Comparison of ENCODE assay signal across 8 cellular contexts in the genomic region with DNA sequence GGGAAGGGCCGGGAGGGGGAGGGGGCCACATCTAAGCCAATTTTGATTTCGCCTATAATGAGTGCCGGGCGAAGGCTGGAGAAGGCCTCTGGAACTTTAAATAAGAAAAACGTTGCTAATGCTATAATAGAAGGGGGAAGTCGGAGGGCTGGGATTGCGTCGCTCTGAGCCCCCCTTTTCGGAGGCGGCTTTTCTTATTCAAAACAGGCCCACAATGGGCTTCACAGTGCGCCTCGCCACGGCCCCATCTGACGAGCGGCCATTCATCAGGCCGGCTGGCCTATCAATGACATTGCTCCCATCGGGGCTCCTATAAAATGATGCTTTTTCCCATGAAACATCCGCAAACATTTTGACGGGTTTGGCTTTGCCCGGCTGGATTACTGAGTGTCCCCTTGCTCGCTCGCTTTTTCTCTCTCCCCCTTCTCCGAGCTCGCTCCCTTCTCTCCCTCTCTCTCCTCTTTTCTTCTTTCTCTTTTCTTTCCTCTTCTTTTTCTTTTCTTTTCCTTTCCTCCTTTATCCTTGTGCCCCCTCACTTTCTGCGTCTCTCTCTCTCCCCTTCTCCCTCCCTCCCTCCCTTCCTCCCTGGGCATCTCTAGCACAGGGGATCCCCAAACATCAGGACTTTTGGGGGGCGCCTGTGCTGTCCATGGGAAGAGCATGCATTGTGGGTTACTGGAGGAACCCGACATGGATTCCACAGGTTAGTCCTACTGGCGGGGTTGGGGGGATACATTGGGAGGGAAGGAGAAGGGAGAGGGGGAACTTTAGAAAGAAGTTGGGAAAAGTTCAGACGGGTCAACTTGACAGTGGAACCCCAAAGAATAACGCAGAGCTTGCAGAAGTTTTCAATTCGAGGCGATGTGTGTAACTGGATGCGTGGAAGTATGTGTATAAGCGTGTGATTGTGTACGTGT. TPM values are rescaled to one million over a fixed set of nuclear protein-coding genes. Genes with fewer than 3 reads are reported as not detected.
DNase-seq lines count a peak whose midpoint lies in the region; ATAC-seq lines count a peak whose summit lies in the region.

A gene (plus strand): TSS at position 344 of the 917 bp plus-strand sequence. CDS start 317 bp downstream, at position 661.

- in situ Hi-C loops in GM23248 (cut with MboI) = no loop called here

- intact Hi-C loops in right cardiac atrium (cut with DNase I) = no loop called here

- no peaks in the 10 kb centered on the region for H3K9me2 ChIP-seq in GM23248 (ENCODE audit: insufficient read depth)

- peaks cover 86% of the 10 kb centered on the region for H3K27me3 Mint-ChIP-seq in T-helper 17 cell

- H3K9me3 ChIP-seq in GM23248 (ENCODE audit: low read depth) (no peaks in the 10 kb centered on the region), T-helper 17 cell (ENCODE audit: control insufficient read depth, low read length, poor library complexity, severe bottlenecking) (no peaks in the 10 kb centered on the region), right cardiac atrium (ENCODE audit: control insufficient read depth, low read length) (no peaks in the 10 kb centered on the region)

- peaks cover 20% of the 10 kb centered on the region for H3K4me1 Mint-ChIP-seq in T-helper 17 cell

- H4K20me1 ChIP-seq in GM23248 (ENCODE audit: insufficient read depth) = no peaks in the 10 kb centered on the region

- no peaks in the 10 kb centered on the region for H3K36me3 ChIP-seq in GM23248 (ENCODE audit: low read depth)

- peak within 1 kb of the TSS; percentile 19 for H3K27ac Mint-ChIP-seq in T-helper 17 cell

- ATAC-seq in T-helper 17 cell = no peak
- ATAC-seq in right cardiac atrium = no peak
- ATAC-seq in GM18858 (IDR thresholded peaks at IDR 0.05; ENCODE audit: unreplicated experiment) = no peak
- ATAC-seq in HG03095 (IDR thresholded peaks at IDR 0.05; ENCODE audit: unreplicated experiment) = no peak

- H3K4me1 ChIP-seq in GM23248 (ENCODE audit: insufficient read depth) (0 out of 2 replicates have a peak, but pooled peaks cover 6% of the 10 kb centered on the region), right cardiac atrium (ENCODE audit: control insufficient read depth, insufficient read depth, low read length) (peaks cover 2% of the 10 kb centered on the region)

- H3K4me3 Mint-ChIP-seq in T-helper 17 cell = peak within 1 kb of the TSS; percentile 90

- no peaks in the 10 kb centered on the region for H3K79me2 ChIP-seq in GM23248 (ENCODE audit: insufficient read depth)

- H3K4me3 ChIP-seq in GM23248 (peak within 1 kb of the TSS; percentile 58), right cardiac atrium (ENCODE audit: low read length) (peak within 1 kb of the TSS; percentile 63), skeletal muscle cell (ENCODE audit: low read depth, low read length) (peak within 1 kb of the TSS; percentile 36)

- H3K9ac ChIP-seq in GM23248 = no peak within 1 kb of the TSS

- no peak for DNase-seq in GM23248
- DNase-seq in T-helper 17 cell = no peak
- no peak for DNase-seq in right cardiac atrium
- DNase-seq in skeletal muscle cell (ENCODE audit: low read depth) = no peak
- no peak for DNase-seq in foreskin melanocyte
- no peak for DNase-seq in T-helper 9 cell

- H3K36me3 Mint-ChIP-seq in T-helper 17 cell (ENCODE audit: low read depth) = peaks cover 8% of the 10 kb centered on the region

- H3K27me3 ChIP-seq in GM23248 (replicated peaks; ENCODE audit: insufficient read depth) (peaks cover 79% of the 10 kb centered on the region), right cardiac atrium (ENCODE audit: control insufficient read depth, insufficient read depth) (peaks cover 9% of the 10 kb centered on the region)

- H3K4me2 ChIP-seq in GM23248 (ENCODE audit: unreplicated experiment) = peak within 1 kb of the TSS; percentile 28

- WGBS in GM23248 (ENCODE audit: low coverage in 1 of 2, low lambda C conversion rate in 2 of 2, missing lambda C conversion rate in 2 of 2), 2 experiments = 2 to 3% methylated on average over 32 to 35 of the region's 35 CpGs
- 1% methylated on average over 35 of the region's 35 CpGs for WGBS in right cardiac atrium

- H3F3A ChIP-seq in GM23248 (ENCODE audit: insufficient read depth) = no peaks in the 10 kb centered on the region

- H2AFZ ChIP-seq in GM23248 = no peak within 1 kb of the TSS

- H3K27ac ChIP-seq in GM23248 (no peak within 1 kb of the TSS), right cardiac atrium (ENCODE audit: low read length) (no peak within 1 kb of the TSS)

RNA-seq across cellular contexts. Expression of the gene that starts here (rescaled TPM):
- total RNA-seq in GM23248 (2014; rRNA removed; shearing (Covaris generic)) = not detected in 2 replicates
- not detected in 2 replicates for polyA plus RNA-seq in GM23248 (2016; fragmentation: Nextera tagmentation; extraction: Ambion mirVana)
- not detected for total RNA-seq in T-helper 17 cell
- not detected for total RNA-seq in right cardiac atrium
- not detected for polyA plus RNA-seq in right cardiac atrium
